In the genomic region with DNA sequence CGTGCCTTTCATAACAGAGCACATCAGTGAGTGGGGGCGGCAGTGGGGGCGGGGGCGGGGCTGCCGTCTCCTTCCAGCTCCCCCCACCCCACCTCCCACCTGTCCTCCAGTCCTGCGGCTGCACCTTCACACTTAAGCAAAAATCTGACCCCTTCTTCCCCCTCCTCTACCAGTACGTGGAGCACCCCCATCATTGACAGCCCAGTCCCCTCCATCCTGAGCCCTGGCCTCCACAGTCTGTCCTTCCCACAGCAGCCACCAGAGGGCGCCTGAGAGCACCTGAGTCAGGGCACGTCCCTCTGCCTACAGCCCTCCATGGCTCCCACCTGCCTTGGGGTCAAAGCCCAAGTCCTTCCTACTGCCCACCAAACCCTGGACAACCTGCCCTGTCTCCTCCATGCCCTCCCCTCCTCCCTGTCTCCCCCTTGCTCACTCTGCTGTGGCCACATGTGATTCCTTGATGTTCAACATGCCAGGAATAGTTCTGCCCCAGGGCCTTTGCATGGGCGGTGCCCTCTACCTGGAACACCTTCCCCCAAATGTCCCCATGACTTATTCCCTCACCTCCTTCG, we compare ENCODE assay signal across 8 cellular contexts. TPM values are rescaled to one million over a fixed set of nuclear protein-coding genes. Genes with fewer than 3 reads are reported as not detected.
DNase-seq lines count a peak whose midpoint lies in the region; ATAC-seq, FAIRE-seq and TF ChIP-seq lines count a peak whose summit lies in the region.

No MANE protein-coding gene starts in this region.

- H3K79me2 ChIP-seq in HCT116 (ENCODE audit: insufficient read depth, low read length) (no peaks in the 10 kb centered on the region), GM12878 (ENCODE audit: control insufficient read depth, insufficient read depth, low read length) (peaks cover 50% of the 10 kb centered on the region)

- in situ Hi-C loops in GM12878 (cut with MboI) = no loop called here

- H3K4me1 ChIP-seq in HCT116 (ENCODE audit: control insufficient read depth in 1 of 2, insufficient read depth in 2 of 2, low read length in 2 of 2) (peaks cover 7 to 25% of the 10 kb centered on the region in 2 experiments; a peak in 3 of 4 replicates), GM12878 (ENCODE audit: control insufficient read depth, insufficient read depth, low read length) (peaks cover 3% of the 10 kb centered on the region), liver (ENCODE audit: control insufficient read depth in 4 of 4, insufficient read depth in 4 of 4, low read length in 3 of 4) (peaks cover 0 to 6% (median 0%) of the 10 kb centered on the region in 4 donors)

- ATAC-seq in HCT116 (peak; percentile 84), GM12878 (peak; percentile 50), GM19467 (IDR thresholded peaks at IDR 0.05; ENCODE audit: unreplicated experiment) (no peak), HG03378 (IDR thresholded peaks at IDR 0.05; ENCODE audit: unreplicated experiment) (no peak)

- peak overlapping the region; percentile 95 for H3K4me2 ChIP-seq in HCT116 (ENCODE audit: low read length)
- H3K4me2 ChIP-seq in GM12878 (ENCODE audit: control insufficient read depth, insufficient read depth) = peak overlapping the region; percentile 42; the same call in 1 of the 2 replicates

- H3K9me3 ChIP-seq in HCT116 (ENCODE audit: control insufficient read depth in 1 of 2, insufficient read depth in 1 of 2, low read depth in 1 of 2, low read length in 2 of 2) = no peaks in the 10 kb centered on the region
- no peaks in the 10 kb centered on the region; the same call in 2 of the 3 replicates for H3K9me3 ChIP-seq in GM12878 (replicated peaks; ENCODE audit: control insufficient read depth, insufficient read depth, low read length)
- H3K9me3 ChIP-seq in liver (ENCODE audit: control insufficient read depth in 4 of 4, low read length in 3 of 4) = no peaks in the 10 kb centered on the region

- no peaks in the 10 kb centered on the region for H4K20me1 ChIP-seq in HCT116 (ENCODE audit: insufficient read depth)
- H4K20me1 ChIP-seq in GM12878 (ENCODE audit: control insufficient read depth, insufficient read depth) = no peaks in the 10 kb centered on the region

- H3K36me3 ChIP-seq in HCT116 (ENCODE audit: control insufficient read depth in 1 of 2, insufficient read depth in 2 of 2, low read length in 2 of 2) (no peaks in the 10 kb centered on the region), GM12878 (ENCODE audit: control insufficient read depth in 2 of 2, insufficient read depth in 2 of 2, low read length in 1 of 2) (peaks cover 2 to 21% of the 10 kb centered on the region in 2 experiments; a peak in 3 of 4 replicates), liver (ENCODE audit: control insufficient read depth in 4 of 4, insufficient read depth in 3 of 4, low read depth in 1 of 4, low read length in 3 of 4) (no peaks in the 10 kb centered on the region)

- H3K9ac ChIP-seq in HCT116 (ENCODE audit: low read length) (peak overlapping the region; percentile 40; the same call in 1 of the 2 replicates), GM12878 (ENCODE audit: control insufficient read depth, insufficient read depth, low read length) (no peak overlapping the region), liver (ENCODE audit: low read depth in 1 of 2, low read length in 2 of 2) (no peak overlapping the region)

- H3K9me2 ChIP-seq in HCT116 (ENCODE audit: insufficient read depth) = no peaks in the 10 kb centered on the region

- H3K27me3 ChIP-seq in HCT116 (ENCODE audit: insufficient read depth, low read length) (no peaks in the 10 kb centered on the region), GM12878 (replicated peaks in 1 of 2; ENCODE audit: control insufficient read depth in 2 of 2, insufficient read depth in 2 of 2, low read length in 1 of 2) (no peaks in the 10 kb centered on the region), liver (ENCODE audit: control insufficient read depth in 4 of 4, insufficient read depth in 4 of 4, low read length in 3 of 4) (no peaks in the 10 kb centered on the region)

- FAIRE-seq in GM12878 (lab: Jason Lieb, UNC) = peak; percentile 84

- no peak for DNase-seq in AG09319 (ENCODE audit: extremely low read depth, low read depth)
- DNase-seq in HCT116 (ENCODE audit: low read depth, low spot score) = peak; percentile 48
- peak; percentile 65 for DNase-seq in UCSD-AML1 (lab: John Stamatoyannopoulos, UW; ENCODE audit: unreplicated experiment)
- no peak for DNase-seq in GM12878 (ENCODE audit: low read depth, low spot score)
- peak; percentile 21 to 26 for DNase-seq in stimulated activated CD8-positive, alpha-beta memory T cell treated with anti-CD3 and anti-CD28 coated beads, Interleukin-15, amount 100 ng/mL, for 4 hours (ENCODE audit: low read depth in 2 of 2)

- TF ChIP-seq RAD21 in HCT116 (IDR thresholded peaks at IDR 0.05; ENCODE audit: low read depth) (no peak), GM12878 (IDR thresholded peaks at IDR 0.05; ENCODE audit: insufficient read depth, low read depth, low read length) (peak; percentile 41), liver (IDR thresholded peaks at IDR 0.05) (peak in 1 of 2 donors; percentile 51)

- CTCF ChIA-PET in HCT116 (lab: Charles Lee) (interaction anchor here (0.7 to 1.8 kb wide), 6 partner anchors 8 to 223 kb away, joined by 3 to 7 read pairs (median 3); no protein-coding TSS in a partner anchor), GM12878 (lab: Yijun Ruan, JAX) (interaction anchor here (0.9 to 3.2 kb wide), 11 partner anchors 10 to 238 kb away, joined by 3 to 42 read pairs (median 3); partner anchors contain the start of genes CHAF1A and YJU2)

- H3K4me3 ChIP-seq in HCT116 (replicated peaks in 1 of 2; ENCODE audit: low read depth in 1 of 2, low read length in 2 of 2) (peak overlapping the region; percentile 43 to 61), GM12878 (peak overlapping the region; percentile 48; the same call in 1 of the 2 replicates), liver (ENCODE audit: low read depth in 1 of 3, low read length in 3 of 3) (no peak overlapping the region)

- TF ChIP-seq POLR2A in HCT116 (IDR thresholded peaks at IDR 0.05; ENCODE audit: borderline replicate concordance, extremely low read depth, insufficient read depth, insufficient read length) = no peak
- no peak for TF ChIP-seq POLR2A in GM12878 (IDR thresholded peaks at IDR 0.05; ENCODE audit: low read depth, low read length)

- BruUV-seq in HCT116 (replicated peaks; lab: Mats Ljungman, UMichigan) (no TSS peak), GM12878 (replicated peaks; lab: Mats Ljungman, UMichigan) (no TSS peak)

- TF ChIP-seq CTCF in AG09319 (IDR thresholded peaks at IDR 0.05; ENCODE audit: low read depth, low read length) (peak; percentile 58), HCT116 (IDR thresholded peaks at IDR 0.05 in 2 of 3, conservative IDR thresholded peaks at IDR 0.05 in 1 of 3; ENCODE audit: borderline replicate concordance in 1 of 3, insufficient read depth in 1 of 3, low read depth in 2 of 3, low read length in 2 of 3) (peak; percentile 43 to 98 (median 98); a peak in 5 of 6 replicates), GM12878 (IDR thresholded peaks at IDR 0.05 in 2 of 3, conservative IDR thresholded peaks at IDR 0.05 in 1 of 3; ENCODE audit: control insufficient read depth in 2 of 3, extremely low read depth in 1 of 3, insufficient read depth in 1 of 3, low read depth in 3 of 3, low read length in 3 of 3) (peak; percentile 77 to 98 (median 92)), liver (IDR thresholded peaks at IDR 0.05; ENCODE audit: low read depth, low read length, missing input control) (peak; percentile 48)

- intact Hi-C loops in HCT116 (cut with micrococcal nuclease) = no loop called here
- intact Hi-C loops in GM12878 (cut with micrococcal nuclease; ENCODE audit: unreplicated experiment) = no loop called here

- H2AFZ ChIP-seq in HCT116 (ENCODE audit: low read depth, low read length, poor library complexity, severe bottlenecking) = peak overlapping the region; percentile 54
- no peak overlapping the region for H2AFZ ChIP-seq in GM12878 (ENCODE audit: control insufficient read depth, low read depth, low read length)

- 24% methylated on average over 11 of the region's 11 CpGs for WGBS in GM12878 (ENCODE audit: insufficient coverage, insufficient replicate concordance, low lambda C conversion rate, missing lambda C conversion rate)
- WGBS in liver = 40% methylated on average over 11 of the region's 11 CpGs

- SMC1A ChIA-PET in GM12878 (lab: Charles Lee; ENCODE audit: uncharacterized antibody, unreplicated experiment) = interaction anchor here (1.4 to 1.5 kb wide), 3 partner anchors 8 to 33 kb away, joined by 5 to 8 read pairs (median 5); partner anchors contain the start of gene YJU2

- H3K27ac ChIP-seq in HCT116 (ENCODE audit: low read depth, low read length) (no peak overlapping the region; the same call in 1 of the 2 replicates), GM12878 (ENCODE audit: control insufficient read depth, insufficient read depth) (no peak overlapping the region), liver (ENCODE audit: low read depth in 1 of 2, low read length in 2 of 2) (no peak overlapping the region)

- RAD21 ChIA-PET in HCT116 (lab: Charles Lee; ENCODE audit: low non-redundant PET in 1 of 2, low total read pairs in 2 of 2, uncharacterized antibody in 2 of 2, unreplicated experiment in 2 of 2) = no interaction called here
- RAD21 ChIA-PET in GM12878 (lab: Charles Lee; ENCODE audit: unreplicated experiment) = interaction anchor here (0.6 to 1.5 kb wide), 4 partner anchors 9 to 246 kb away, joined by 3 to 5 read pairs (median 4); no protein-coding TSS in a partner anchor

- POLR2A ChIA-PET in HCT116 (lab: Charles Lee) = interaction anchor here (0.8 to 1.3 kb wide), 3 partner anchors 25 to 248 kb away, joined by 3 read pairs; partner anchors contain the start of gene EEF2
- POLR2A ChIA-PET in GM12878 (lab: Charles Lee) = interaction anchor here (1.6 to 6.0 kb wide), 2 partner anchors 9 to 109 kb away, joined by 3 to 45 read pairs; no protein-coding TSS in a partner anchor

- TF ChIP-seq EP300 in GM12878 (IDR thresholded peaks at IDR 0.05; ENCODE audit: borderline replicate concordance in 1 of 2, control insufficient read depth in 1 of 2, low read depth in 2 of 2, low read length in 2 of 2) = no peak

RNA-seq across cellular contexts. Expression of gene EBI3, which starts 4.0 kb away (rescaled TPM):
- total RNA-seq in HCT116 (2021; ENCODE audit: unreplicated experiment) = 1.2 TPM
- polyA plus RNA-seq in HCT116 (2012) = 0.07 and 0.74 TPM in 2 replicates
- 450 and 530 TPM in 2 replicates for total RNA-seq in GM12878 (2013; cell fraction: nucleolus; rRNA removed)
- 137 and 149 TPM in 2 replicates for total RNA-seq in GM12878 (2014; rRNA removed)
- total RNA-seq in GM12878 (2014; rRNA removed; fragmentation: Illumina TruSeq; extraction: Trizol) = 61.0 and 68.2 TPM in 2 replicates
- 224 and 232 TPM in 2 replicates for total RNA-seq in GM12878 (2021)
- 92.7 TPM for polyA plus RNA-seq in GM12878 (2011; ENCODE audit: low read depth)
- 140 and 276 TPM in 2 replicates for polyA plus RNA-seq in GM12878 (2011; rRNA removed)
- 391 and 446 TPM in 2 replicates for polyA plus RNA-seq in GM12878 (2011; cell fraction: cytosol; rRNA removed)
- polyA plus RNA-seq in GM12878 (2011; cell fraction: nucleus; rRNA removed) = 237 and 277 TPM in 2 replicates
- polyA plus RNA-seq in GM12878 (2012) = 176 and 238 TPM in 2 replicates
- polyA plus RNA-seq in GM12878 (2014; fragmentation: Illumina TruSeq; extraction: Trizol) = 13.5 and 47.7 TPM in 2 replicates
- polyA plus RNA-seq in GM12878 (2014; fragmentation: Nextera tagmentation; extraction: Ambion mirVana) = 10 to 100 TPM; 22.0 to 61.1 TPM
- polyA plus RNA-seq in GM12878 (2014; rRNA removed) = 257 and 266 TPM in 2 replicates
- polyA plus RNA-seq in GM12878 (2016; fragmentation: Nextera tagmentation; extraction: Ambion mirVana) = 100 to 1,000 TPM; 278 to 288 TPM
- polyA minus RNA-seq in GM12878 (2011; rRNA and poly(A)+ RNA removed) = 103 and 190 TPM in 2 replicates
- polyA minus RNA-seq in GM12878 (2011; cell fraction: cytosol; rRNA and poly(A)+ RNA removed) = 139 and 168 TPM in 2 replicates
- polyA minus RNA-seq in GM12878 (2011; cell fraction: nucleus; rRNA and poly(A)+ RNA removed) = 74.0 and 109 TPM in 2 replicates
- 1 to 10 TPM; 1.8 to 2.5 TPM for total RNA-seq in liver
- 1 to 10 TPM; 2.5 to 7.8 TPM for polyA plus RNA-seq in liver

RNA-seq across cellular contexts. Expression of gene YJU2, which starts 13.5 kb away (rescaled TPM):
- total RNA-seq in HCT116 (2021; ENCODE audit: unreplicated experiment) (26.9 TPM), GM12878 (2014; rRNA removed) (36.8 and 38.2 TPM in 2 replicates), GM12878 (2014; rRNA removed; fragmentation: Illumina TruSeq; extraction: Trizol) (20.7 and 23.3 TPM in 2 replicates), GM12878 (2021) (29.1 and 30.0 TPM in 2 replicates), liver (10 to 100 TPM in 1 of 2 donors, 1 to 10 TPM in 1; 9.2 to 12.7 TPM)
- polyA plus RNA-seq in HCT116 (2012) = 29.8 and 30.7 TPM in 2 replicates
- total RNA-seq in GM12878 (2013; cell fraction: nucleolus; rRNA removed) = 16.8 and 20.4 TPM in 2 replicates
- 12.0 TPM for polyA plus RNA-seq in GM12878 (2011; ENCODE audit: low read depth)
- polyA plus RNA-seq in GM12878 (2011; rRNA removed) (17.9 and 22.6 TPM in 2 replicates), GM12878 (2014; fragmentation: Illumina TruSeq; extraction: Trizol) (16.1 and 20.2 TPM in 2 replicates), GM12878 (2014; fragmentation: Nextera tagmentation; extraction: Ambion mirVana) (1 to 10 TPM in 1 of 2 experiments, under 1 TPM in 1; 0.26 to 1.9 TPM), GM12878 (2014; rRNA removed) (40.7 and 44.0 TPM in 2 replicates), GM12878 (2016; fragmentation: Nextera tagmentation; extraction: Ambion mirVana) (10 to 100 TPM; 24.2 to 27.1 TPM), liver (10 to 100 TPM in 1 of 2 donors, 1 to 10 TPM in 1; 6.5 to 11.4 TPM)
- 25.4 and 36.8 TPM in 2 replicates for polyA plus RNA-seq in GM12878 (2011; cell fraction: cytosol; rRNA removed)
- 26.4 and 37.0 TPM in 2 replicates for polyA plus RNA-seq in GM12878 (2011; cell fraction: nucleus; rRNA removed)
- 21.9 and 28.3 TPM in 2 replicates for polyA plus RNA-seq in GM12878 (2012)
- 12.2 and 22.3 TPM in 2 replicates for polyA minus RNA-seq in GM12878 (2011; rRNA and poly(A)+ RNA removed)
- polyA minus RNA-seq in GM12878 (2011; cell fraction: cytosol; rRNA and poly(A)+ RNA removed) = 9.4 and 10.2 TPM in 2 replicates
- 5.1 and 10.6 TPM in 2 replicates for polyA minus RNA-seq in GM12878 (2011; cell fraction: nucleus; rRNA and poly(A)+ RNA removed)

RNA-seq across cellular contexts. Expression of gene SHD, which starts 45.7 kb away (rescaled TPM):
- total RNA-seq in HCT116 (2021; ENCODE audit: unreplicated experiment) = 2.0 TPM
- polyA plus RNA-seq in HCT116 (2012) = 2.9 and 3.7 TPM in 2 replicates
- total RNA-seq in GM12878 (2013; cell fraction: nucleolus; rRNA removed) = not detected in 2 replicates
- not detected in 2 replicates for total RNA-seq in GM12878 (2014; rRNA removed)
- total RNA-seq in GM12878 (2014; rRNA removed; fragmentation: Illumina TruSeq; extraction: Trizol) = not detected in 2 replicates
- not detected in 2 replicates for total RNA-seq in GM12878 (2021)
- not detected for polyA plus RNA-seq in GM12878 (2011; ENCODE audit: low read depth)
- not detected in 2 replicates for polyA plus RNA-seq in GM12878 (2011; rRNA removed)
- not detected in 2 replicates for polyA plus RNA-seq in GM12878 (2011; cell fraction: cytosol; rRNA removed)
- polyA plus RNA-seq in GM12878 (2011; cell fraction: nucleus; rRNA removed) = not detected in 2 replicates
- not detected in 2 replicates for polyA plus RNA-seq in GM12878 (2012)
- not detected in 2 replicates for polyA plus RNA-seq in GM12878 (2014; fragmentation: Illumina TruSeq; extraction: Trizol)
- not detected for polyA plus RNA-seq in GM12878 (2014; fragmentation: Nextera tagmentation; extraction: Ambion mirVana)
- polyA plus RNA-seq in GM12878 (2014; rRNA removed) = not detected in 2 replicates
- polyA plus RNA-seq in GM12878 (2016; fragmentation: Nextera tagmentation; extraction: Ambion mirVana) = under 1 TPM in 1 of 2 experiments, not detected in 1; 0.09 TPM
- polyA minus RNA-seq in GM12878 (2011; rRNA and poly(A)+ RNA removed) = not detected in 2 replicates
- not detected in 2 replicates for polyA minus RNA-seq in GM12878 (2011; cell fraction: cytosol; rRNA and poly(A)+ RNA removed)
- not detected in 2 replicates for polyA minus RNA-seq in GM12878 (2011; cell fraction: nucleus; rRNA and poly(A)+ RNA removed)
- 1 to 10 TPM in 1 of 2 donors, under 1 TPM in 1; 0.09 to 2.3 TPM for total RNA-seq in liver
- polyA plus RNA-seq in liver = 10 to 100 TPM in 1 of 2 donors, 1 to 10 TPM in 1; 6.8 to 15.7 TPM

RNA-seq across cellular contexts. Expression of gene ANKRD24, which starts 50.9 kb away (rescaled TPM):
- total RNA-seq in HCT116 (2021; ENCODE audit: unreplicated experiment) = 1.7 TPM
- 2.1 and 2.6 TPM in 2 replicates for polyA plus RNA-seq in HCT116 (2012)
- total RNA-seq in GM12878 (2013; cell fraction: nucleolus; rRNA removed) = 1.5 and 2.2 TPM in 2 replicates
- total RNA-seq in GM12878 (2014; rRNA removed) = 0.49 and 0.51 TPM in 2 replicates
- 0.23 and 0.27 TPM in 2 replicates for total RNA-seq in GM12878 (2014; rRNA removed; fragmentation: Illumina TruSeq; extraction: Trizol)
- total RNA-seq in GM12878 (2021) = 0.51 and 0.59 TPM in 2 replicates
- 0.49 TPM for polyA plus RNA-seq in GM12878 (2011; ENCODE audit: low read depth)
- polyA plus RNA-seq in GM12878 (2011; rRNA removed) = 0.43 TPM in 2 replicates
- 0.84 and 0.90 TPM in 2 replicates for polyA plus RNA-seq in GM12878 (2011; cell fraction: cytosol; rRNA removed)
- 2.7 and 2.8 TPM in 2 replicates for polyA plus RNA-seq in GM12878 (2011; cell fraction: nucleus; rRNA removed)
- 1.5 TPM in 2 replicates for polyA plus RNA-seq in GM12878 (2012)
- 0.12 and 0.14 TPM in 2 replicates for polyA plus RNA-seq in GM12878 (2014; fragmentation: Illumina TruSeq; extraction: Trizol)
- under 1 TPM in 1 of 2 experiments, not detected in 1; 0.02 TPM for polyA plus RNA-seq in GM12878 (2014; fragmentation: Nextera tagmentation; extraction: Ambion mirVana)
- polyA plus RNA-seq in GM12878 (2014; rRNA removed) = 0.42 and 0.47 TPM in 2 replicates
- under 1 TPM; 0.31 to 0.35 TPM for polyA plus RNA-seq in GM12878 (2016; fragmentation: Nextera tagmentation; extraction: Ambion mirVana)
- polyA minus RNA-seq in GM12878 (2011; rRNA and poly(A)+ RNA removed) = 0.51 and 0.57 TPM in 2 replicates
- 0.21 TPM in 1 of 2 replicates, not detected in the other for polyA minus RNA-seq in GM12878 (2011; cell fraction: cytosol; rRNA and poly(A)+ RNA removed)
- 0.12 and 0.38 TPM in 2 replicates for polyA minus RNA-seq in GM12878 (2011; cell fraction: nucleus; rRNA and poly(A)+ RNA removed)
- 1 to 10 TPM in 1 of 2 donors, under 1 TPM in 1; 0.28 to 2.5 TPM for total RNA-seq in liver
- polyA plus RNA-seq in liver = 1 to 10 TPM in 1 of 2 donors, under 1 TPM in 1; 0.31 to 2.5 TPM

RNA-seq across cellular contexts. Expression of gene SIRT6, which starts 51.0 kb away (rescaled TPM):
- 36.3 TPM for total RNA-seq in HCT116 (2021; ENCODE audit: unreplicated experiment)
- 29.2 and 31.0 TPM in 2 replicates for polyA plus RNA-seq in HCT116 (2012)
- 24.5 and 25.2 TPM in 2 replicates for total RNA-seq in GM12878 (2013; cell fraction: nucleolus; rRNA removed)
- 25.6 and 26.0 TPM in 2 replicates for total RNA-seq in GM12878 (2014; rRNA removed)
- total RNA-seq in GM12878 (2014; rRNA removed; fragmentation: Illumina TruSeq; extraction: Trizol) = 8.3 and 8.7 TPM in 2 replicates
- total RNA-seq in GM12878 (2021) = 36.3 and 39.5 TPM in 2 replicates
- polyA plus RNA-seq in GM12878 (2011; ENCODE audit: low read depth) = 9.0 TPM
- polyA plus RNA-seq in GM12878 (2011; rRNA removed) = 10.0 and 22.4 TPM in 2 replicates
- 34.9 and 58.8 TPM in 2 replicates for polyA plus RNA-seq in GM12878 (2011; cell fraction: cytosol; rRNA removed)
- polyA plus RNA-seq in GM12878 (2011; cell fraction: nucleus; rRNA removed) = 77.1 and 95.7 TPM in 2 replicates
- 29.2 and 32.3 TPM in 2 replicates for polyA plus RNA-seq in GM12878 (2012)
- polyA plus RNA-seq in GM12878 (2014; fragmentation: Illumina TruSeq; extraction: Trizol) = 0.60 and 6.7 TPM in 2 replicates
- polyA plus RNA-seq in GM12878 (2014; fragmentation: Nextera tagmentation; extraction: Ambion mirVana) = 1 to 10 TPM; 1.3 to 1.5 TPM
- polyA plus RNA-seq in GM12878 (2014; rRNA removed) = 49.6 and 60.3 TPM in 2 replicates
- 10 to 100 TPM; 29.4 to 29.8 TPM for polyA plus RNA-seq in GM12878 (2016; fragmentation: Nextera tagmentation; extraction: Ambion mirVana)
- polyA minus RNA-seq in GM12878 (2011; rRNA and poly(A)+ RNA removed) = 11.3 and 21.7 TPM in 2 replicates
- 11.3 and 12.2 TPM in 2 replicates for polyA minus RNA-seq in GM12878 (2011; cell fraction: cytosol; rRNA and poly(A)+ RNA removed)
- polyA minus RNA-seq in GM12878 (2011; cell fraction: nucleus; rRNA and poly(A)+ RNA removed) = 10.2 and 22.0 TPM in 2 replicates
- 10 to 100 TPM in 1 of 2 donors, 1 to 10 TPM in 1; 7.7 to 12.7 TPM for total RNA-seq in liver
- 10 to 100 TPM in 1 of 2 donors, 1 to 10 TPM in 1; 8.4 to 11.3 TPM for polyA plus RNA-seq in liver

Comparison
In these comparisons a context has a peak if more than half of its experiments do, and no peak if none do; other contexts are left out.
1. DNase-seq: peak in HCT116 (single experiment), UCSD-AML1 (single experiment) and stimulated activated CD8-positive, alpha-beta memory T cell treated with anti-CD3 and anti-CD28 coated beads, Interleukin-15, amount 100 ng/mL, for 4 hours (2 of 2); none in AG09319 (single experiment) and GM12878 (single experiment).
2. CTCF ChIP-seq: peak in every context shown above with its lines; median percentile 98 in HCT116; 92 in GM12878; 58 in AG09319; 48 in liver.
3. ATAC-seq: peak in HCT116 (single experiment) and GM12878 (single experiment); none in GM19467 (single experiment) and HG03378 (single experiment).
4. H3K4me3 ChIP-seq: peak in HCT116 (2 of 2) and GM12878 (single experiment); none in liver (0 of 3).
5. RNA of gene EBI3, which starts 4.0 kb away (total RNA-seq): 61.0 to 530 TPM in GM12878; 1.8 to 2.5 TPM in liver and 1.2 TPM in HCT116 (single experiment); every median in the first group is over 10 times any median in the second.